In genomic region chr1:230832466-230832865, GRCh38 we compare ENCODE assay signal across 29 cellular contexts. TPM values are rescaled to one million over a fixed set of nuclear protein-coding genes. Genes with fewer than 3 reads are reported as not detected.
DNase-seq lines count a peak whose midpoint lies in the region; ATAC-seq and TF ChIP-seq lines count a peak whose summit lies in the region.
"Had no signal": no experiment of that assay in that cellular context is flagged by ENCODE, and none has a peak within 500 bp of the region (broad histone marks: within the 10 kb centered on the region; RNA-seq: fewer than 3 reads in every experiment).

No MANE protein-coding gene starts in this region.

- no peaks in the 10 kb centered on the region for H3K27me3 Mint-ChIP-seq in chondrocyte (ENCODE audit: low read depth)

- ATAC-seq in lung (ENCODE audit: insufficient read depth, low FRiP score) (no peak), HG03135 (IDR thresholded peaks at IDR 0.05; ENCODE audit: unreplicated experiment) (no peak), GM21737 (IDR thresholded peaks at IDR 0.05; ENCODE audit: unreplicated experiment) (no peak)
- ATAC-seq: left lung, natural killer cell, right cardiac atrium, T-helper 17 cell had no signal

- H3K27me3 ChIP-seq in lung (ENCODE audit: control insufficient read depth, insufficient read depth) (no peaks in the 10 kb centered on the region), left ventricle myocardium inferior (ENCODE audit: low read depth) (no peaks in the 10 kb centered on the region)
- H3K27me3 ChIP-seq: cardiac muscle cell, left lung, ovary, testis had no signal

- no peaks in the 10 kb centered on the region for H3K36me3 ChIP-seq in lung (ENCODE audit: control insufficient read depth in 2 of 2, insufficient read depth in 2 of 2, low read length in 2 of 2)
- peaks cover 4% of the 10 kb centered on the region for H3K36me3 ChIP-seq in left ventricle myocardium inferior
- H3K36me3 ChIP-seq: cardiac muscle cell, left lung, ovary had no signal

- TF ChIP-seq CTCF in chondrocyte (IDR thresholded peaks at IDR 0.05) (no peak), lung (IDR thresholded peaks at IDR 0.05; ENCODE audit: control extremely low read depth, extremely low read depth) (no peak), left ventricle myocardium inferior (IDR thresholded peaks at IDR 0.05; ENCODE audit: borderline replicate concordance) (no peak)

- H3K27ac ChIP-seq in lung (ENCODE audit: low read depth in 1 of 2, low read length in 1 of 2) (no peak overlapping the region), left ventricle myocardium inferior (replicated peaks) (no peak overlapping the region)
- H3K27ac ChIP-seq: C4-2B, cardiac muscle cell, left lung, ovary, testis had no signal

- DNase-seq in CMK (ENCODE audit: low read depth) (peak; percentile 4), LHCN-M2 (ENCODE audit: low read depth) (peak; percentile 24), chondrocyte (ENCODE audit: low spot score) (peak; percentile 0), lung (ENCODE audit: low spot score) (peak; percentile 0), left ventricle myocardium inferior (no peak)
- no peak for DNase-seq in activated effector memory CD4-positive, alpha-beta T cell treated with Interleukin-2 at 50 U/mL for 16 hours
- DNase-seq: activated CD4-positive, alpha-beta T cell treated with anti-CD3 and anti-CD28 coated beads for 4 hours; activated naive CD4-positive, alpha-beta T cell treated with anti-CD3 and anti-CD28 coated beads for 36 hours; activated T-cell treated with anti-CD3 and anti-CD28 coated beads, Interleukin-2, amount 50 U/mL, for 48 hours; amygdala; hypothalamus; left lung; midbrain; natural killer cell; NCI-H1048; NCI-H187; ovary; right cardiac atrium; RPMI8226; stimulated activated CD4-positive, alpha-beta T cell treated with anti-CD3 and anti-CD28 coated beads, Interleukin-12 subunit alpha, Interleukin-12 subunit beta, amount 100 ng/mL, for 4 hours; stimulated activated CD4-positive, alpha-beta T cell treated with anti-CD3 and anti-CD28 coated beads, Interleukin-4, amount 100 ng/mL, for 4 hours; stimulated activated naive CD4-positive, alpha-beta T cell treated with Interleukin-2 at 50 U/mL for 16 hours; T-helper 17 cell; testis had no signal

- peak overlapping the region; percentile 41 for H3K27ac Mint-ChIP-seq in chondrocyte (ENCODE audit: unreplicated experiment)
- H3K27ac Mint-ChIP-seq: activated naive CD4-positive, alpha-beta T cell treated with anti-CD3 and anti-CD28 coated beads for 36 hours; dendritic cell treated with granulocyte-macrophage colony-stimulating factor and Interleukin-4, amounts not matched to agents 40 ng/mL and 50 ng/mL, for 4 days; natural killer cell; T-helper 17 cell had no signal

- H3K4me3 ChIP-seq in lung (no peak overlapping the region), left ventricle myocardium inferior (no peak overlapping the region)
- H3K4me3 ChIP-seq: cardiac muscle cell, left lung, ovary, testis had no signal

- H3K4me1 ChIP-seq in lung (ENCODE audit: control insufficient read depth in 2 of 2, insufficient read depth in 2 of 2, low read length in 2 of 2) = peaks cover 2 to 10% of the 10 kb centered on the region in 2 donors
- H3K4me1 ChIP-seq in left ventricle myocardium inferior = peaks cover 42% of the 10 kb centered on the region
- H3K4me1 ChIP-seq: left lung had no signal

- peaks cover 79% of the 10 kb centered on the region for H3K4me1 Mint-ChIP-seq in chondrocyte (ENCODE audit: low read depth)
- H3K4me1 Mint-ChIP-seq: natural killer cell, T-helper 17 cell had no signal

- H3K36me3 Mint-ChIP-seq in chondrocyte (ENCODE audit: low read depth) = peaks cover 24% of the 10 kb centered on the region
- H3K36me3 Mint-ChIP-seq: natural killer cell had no signal

- H3K9me3 Mint-ChIP-seq in chondrocyte (ENCODE audit: low read depth) = peaks cover 4% of the 10 kb centered on the region
- H3K9me3 Mint-ChIP-seq: dendritic cell treated with granulocyte-macrophage colony-stimulating factor and Interleukin-4, amounts not matched to agents 40 ng/mL and 50 ng/mL, for 4 days; natural killer cell had no signal

- H3K9me3 ChIP-seq in lung (ENCODE audit: control insufficient read depth in 2 of 2, insufficient read depth in 1 of 2, low read length in 1 of 2) (no peaks in the 10 kb centered on the region), left ventricle myocardium inferior (replicated peaks) (no peaks in the 10 kb centered on the region)
- H3K9me3 ChIP-seq: left lung, ovary, testis had no signal

- H3K4me3 Mint-ChIP-seq in chondrocyte (ENCODE audit: unreplicated experiment) = no peak overlapping the region
- H3K4me3 Mint-ChIP-seq: activated naive CD4-positive, alpha-beta T cell treated with anti-CD3 and anti-CD28 coated beads for 36 hours; dendritic cell treated with granulocyte-macrophage colony-stimulating factor and Interleukin-4, amounts not matched to agents 40 ng/mL and 50 ng/mL, for 4 days; natural killer cell; T-helper 17 cell had no signal

- 87 to 90% methylated on average over 2 of the region's 2 CpGs for WGBS in lung, 2 donors

- intact Hi-C loops in left ventricle myocardium inferior (cut with micrococcal nuclease) = no loop called here

RNA-seq across cellular contexts. Expression of gene C1orf198, which starts 35.9 kb away (rescaled TPM):
- total RNA-seq in LHCN-M2 (2014; rRNA removed) (12.7 and 18.0 TPM in 2 replicates), chondrocyte (474 to 505 TPM (median 492 TPM) in 3 replicates), lung (100 to 1,000 TPM in 1 of 2 donors, 10 to 100 TPM in 1; 51.9 to 109 TPM), left ventricle myocardium inferior (32.7 TPM)
- polyA plus RNA-seq in LHCN-M2 (2012) = 40.0 TPM
- polyA plus RNA-seq in lung = 10 to 100 TPM; 25.8 to 47.5 TPM

Comparison
In these comparisons a context has a peak if more than half of its experiments do, and no peak if none do; other contexts are left out.
1. DNase-seq: peak in CMK (single experiment), LHCN-M2 (single experiment), chondrocyte (single experiment) and lung (single experiment); none in activated effector memory CD4-positive, alpha-beta T cell treated with Interleukin-2 at 50 U/mL for 16 hours (single experiment) and left ventricle myocardium inferior (single experiment).